ENCODE assay signal across 18 cellular contexts in the genomic region with DNA sequence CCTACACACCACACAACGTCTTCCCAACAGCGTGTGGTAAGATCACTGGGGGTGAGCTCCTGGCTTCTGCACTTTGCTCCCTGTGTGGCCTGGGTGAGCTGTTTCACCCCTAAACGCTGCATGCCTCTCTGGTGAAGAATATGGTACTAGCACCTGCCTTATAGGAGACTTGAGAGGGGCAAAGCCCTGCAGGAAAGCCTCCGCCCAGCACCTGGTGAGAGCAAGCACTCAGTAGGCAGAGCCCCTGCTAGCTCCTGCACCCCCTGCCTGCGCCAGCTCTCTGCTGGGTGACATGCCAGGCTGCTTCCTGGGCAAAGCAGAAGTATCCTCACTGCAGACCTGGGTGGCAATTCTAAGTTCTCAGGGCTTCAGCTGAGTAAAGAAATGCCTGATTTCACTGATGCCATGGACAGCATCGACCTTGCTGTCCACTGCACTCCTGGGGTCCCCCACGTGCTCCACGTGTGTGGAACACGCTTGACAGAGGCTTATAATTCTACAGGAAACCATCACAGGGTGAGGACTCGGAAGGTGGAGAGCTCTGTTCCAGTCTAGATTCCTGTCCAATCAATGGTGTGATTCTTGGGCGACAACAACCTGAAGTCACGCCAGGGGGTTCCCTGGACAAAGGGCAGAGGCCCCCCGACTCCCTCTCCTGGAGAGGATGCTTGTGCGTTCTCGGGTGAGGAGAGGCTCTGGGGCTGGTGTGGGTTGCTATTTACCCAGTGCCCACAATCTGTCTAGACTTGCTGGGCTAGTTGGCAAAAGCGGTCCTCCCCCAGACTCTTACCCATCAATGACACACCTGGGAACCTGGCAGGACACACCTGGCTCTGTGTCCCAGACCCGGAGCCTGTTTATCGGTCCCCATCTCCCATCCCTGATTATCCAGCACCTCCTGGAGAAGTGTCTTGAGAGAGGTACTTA. TPM values are rescaled to one million over a fixed set of nuclear protein-coding genes. Genes with fewer than 3 reads are reported as not detected.
DNase-seq lines count a peak whose midpoint lies in the region; ATAC-seq, FAIRE-seq and TF ChIP-seq lines count a peak whose summit lies in the region.
"Had no signal": no experiment of that assay in that cellular context is flagged by ENCODE, and none has a peak within 500 bp of the region (broad histone marks: within the 10 kb centered on the region; RNA-seq: fewer than 3 reads in every experiment).

No MANE protein-coding gene starts in this region.

- TF ChIP-seq RAD21 in HepG2 (CRISPR knock-in tag; IDR thresholded peaks at IDR 0.05): no peak

- H3K9me3 Mint-ChIP-seq in mesothelial cell of epicardium: no peaks in the 10 kb centered on the region
- no peaks in the 10 kb centered on the region for H3K9me3 Mint-ChIP-seq in activated CD4-positive, alpha-beta memory T cell treated with anti-CD3 and anti-CD28 coated beads for 36 hours
- H3K9me3 Mint-ChIP-seq: activated T-helper 2 cell treated with anti-CD3 and anti-CD28 coated beads, Interferon-gamma antibody, Interleukin-2, Interleukin-4, amounts not matched to agents 10 μg/mL and 5 μg/mL and 100 μg/mL, durations not matched to agents 14 hours and 24 hours and 36 hours; HFFc6; immature natural killer cell had no signal

- intact Hi-C loops in HepG2 (cut with micrococcal nuclease; ENCODE audit: unreplicated experiment) (no loop called here), right lobe of liver (cut with DNase I) (no loop called here)
- intact Hi-C loops in activated CD4-positive, alpha-beta memory T cell treated with anti-CD3 and anti-CD28 coated beads for 36 hours (cut with micrococcal nuclease): no loop called here

- H3K4me3 ChIP-seq in HepG2 (replicated peaks in 1 of 3; ENCODE audit: insufficient read depth in 1 of 3, low read depth in 2 of 3, low read length in 3 of 3) (no peak overlapping the region), right lobe of liver (no peak overlapping the region), tibial nerve (no peak overlapping the region)

- no peak overlapping the region for H3K4me2 ChIP-seq in HepG2 (ENCODE audit: low read depth, low read length)

- no peak for ATAC-seq in HepG2
- ATAC-seq in right lobe of liver: no peak

- CTCF ChIA-PET in HepG2 (lab: Yijun Ruan, JAX; ENCODE audit: low intra/inter-chr PET ratio, low total read pairs): no interaction called here
- CTCF ChIA-PET in activated CD4-positive, alpha-beta memory T cell treated with anti-CD3 and anti-CD28 coated beads for 36 hours (lab: Charles Lee): interaction anchor here (1.2 kb wide), 1 partner anchor 125 kb away, joined by 3 read pairs; no protein-coding TSS in a partner anchor

- no peak overlapping the region for H3K27ac ChIP-seq in HepG2 (ENCODE audit: extremely low read length, insufficient read depth, low read length)
- H3K27ac ChIP-seq in right lobe of liver: no peak overlapping the region
- H3K27ac ChIP-seq in VCaP: peak overlapping the region; percentile 97
- no peak overlapping the region for H3K27ac ChIP-seq in tibial nerve

- no peak overlapping the region for H3K9ac ChIP-seq in HepG2 (ENCODE audit: insufficient read depth, low read depth, low read length)

- no peaks in the 10 kb centered on the region for H3K27me3 Mint-ChIP-seq in mesothelial cell of epicardium (ENCODE audit: low read depth)
- H3K27me3 Mint-ChIP-seq in activated CD4-positive, alpha-beta memory T cell treated with anti-CD3 and anti-CD28 coated beads for 36 hours: peaks cover 5% of the 10 kb centered on the region

- in situ Hi-C loops in HepG2 (cut with HindIII; ENCODE audit: extremely low pct_ligation_motif_present, low pct_unique_long_range_greater_than_20kb): no loop called here

- H3K9me3 ChIP-seq in HepG2 (ENCODE audit: low read length): no peaks in the 10 kb centered on the region
- no peaks in the 10 kb centered on the region for H3K9me3 ChIP-seq in right lobe of liver
- H3K9me3 ChIP-seq in tibial nerve: peaks cover 0 to 4% (median 0%) of the 10 kb centered on the region in 4 donors

- H3K36me3 ChIP-seq in HepG2 (replicated peaks in 1 of 2; ENCODE audit: control insufficient read depth in 1 of 2, insufficient read depth in 2 of 2, low read length in 2 of 2): no peaks in the 10 kb centered on the region
- no peaks in the 10 kb centered on the region for H3K36me3 ChIP-seq in right lobe of liver
- no peaks in the 10 kb centered on the region for H3K36me3 ChIP-seq in tibial nerve

- TF ChIP-seq POLR2A in HepG2 (IDR thresholded peaks at IDR 0.05; ENCODE audit: insufficient read depth in 1 of 2, low read depth in 2 of 2, low read length in 2 of 2): no peak
- no peak for TF ChIP-seq POLR2A in right lobe of liver (IDR thresholded peaks at IDR 0.05)
- TF ChIP-seq POLR2A in tibial nerve (IDR thresholded peaks at IDR 0.05): no peak

- H3K36me3 Mint-ChIP-seq in mesothelial cell of epicardium: no peaks in the 10 kb centered on the region
- no peaks in the 10 kb centered on the region for H3K36me3 Mint-ChIP-seq in activated CD4-positive, alpha-beta memory T cell treated with anti-CD3 and anti-CD28 coated beads for 36 hours
- H3K36me3 Mint-ChIP-seq: immature natural killer cell had no signal

- no peak for TF ChIP-seq CTCF in HepG2 (CRISPR knock-in tag; IDR thresholded peaks at IDR 0.05)
- no peak for TF ChIP-seq CTCF in right lobe of liver (IDR thresholded peaks at IDR 0.05)
- no peak for TF ChIP-seq CTCF in VCaP (conservative IDR thresholded peaks at IDR 0.05)
- no peak for TF ChIP-seq CTCF in mesothelial cell of epicardium (IDR thresholded peaks at IDR 0.05; ENCODE audit: unreplicated experiment)
- no peak for TF ChIP-seq CTCF in tibial nerve (IDR thresholded peaks at IDR 0.05)

- H3K4me1 ChIP-seq in HepG2 (ENCODE audit: insufficient read depth, low read length) (peaks cover 69% of the 10 kb centered on the region), right lobe of liver (no peaks in the 10 kb centered on the region), tibial nerve (no peaks in the 10 kb centered on the region)

- 52% methylated on average over 10 of the region's 18 CpGs for whole genome bisulfite sequencing in HepG2 (ENCODE audit: low lambda C conversion rate)
- WGBS in right lobe of liver (ENCODE audit: insufficient coverage, low coverage, low lambda C conversion rate, missing lambda C conversion rate): 66% methylated on average over 10 of the region's 18 CpGs
- WGBS in tibial nerve, 2 donors: 76 to 78% methylated on average over 18 of the region's 18 CpGs

- TF ChIP-seq EP300 in HepG2 (IDR thresholded peaks at IDR 0.05; ENCODE audit: low read depth in 2 of 2, low read length in 2 of 2): no peak
- TF ChIP-seq EP300 in HepG2 (CRISPR knock-in tag; IDR thresholded peaks at IDR 0.05; ENCODE audit: borderline replicate concordance): no peak
- no peak for TF ChIP-seq EP300 in tibial nerve (IDR thresholded peaks at IDR 0.05)

- POLR2A ChIA-PET in HepG2 (lab: Yijun Ruan, JAX): no interaction called here
- POLR2A ChIA-PET in activated CD4-positive, alpha-beta memory T cell treated with anti-CD3 and anti-CD28 coated beads for 36 hours (lab: Charles Lee): no interaction called here

- no peaks in the 10 kb centered on the region for H3K79me2 ChIP-seq in HepG2 (ENCODE audit: insufficient read depth, low read length)

- H3K27me3 ChIP-seq in HepG2 (ENCODE audit: control insufficient read depth in 1 of 2, insufficient read depth in 2 of 2, low read length in 2 of 2): peaks cover 12 to 66% of the 10 kb centered on the region in 2 experiments
- H3K27me3 ChIP-seq in right lobe of liver: no peaks in the 10 kb centered on the region
- H3K27me3 ChIP-seq in tibial nerve: no peaks in the 10 kb centered on the region

- peak overlapping the region; percentile 94 for H3K27ac Mint-ChIP-seq in mesothelial cell of epicardium
- H3K27ac Mint-ChIP-seq in activated CD4-positive, alpha-beta memory T cell treated with anti-CD3 and anti-CD28 coated beads for 36 hours: no peak overlapping the region
- H3K27ac Mint-ChIP-seq: activated T-helper 2 cell treated with anti-CD3 and anti-CD28 coated beads, Interferon-gamma antibody, Interleukin-2, Interleukin-4, amounts not matched to agents 10 μg/mL and 5 μg/mL and 100 μg/mL, durations not matched to agents 14 hours and 24 hours and 36 hours; HFFc6; immature natural killer cell had no signal

- FAIRE-seq in HepG2 (lab: Jason Lieb, UNC): no peak
- FAIRE-seq: colon, endothelial cell of umbilical vein had no signal

- no TSS peak for BruUV-seq in HepG2 (replicated peaks; lab: Mats Ljungman, UMichigan)

- no peaks in the 10 kb centered on the region for H4K20me1 ChIP-seq in HepG2 (ENCODE audit: insufficient read depth, low read length)

- H2AFZ ChIP-seq in HepG2 (ENCODE audit: low read length): no peak overlapping the region

- H3K4me1 Mint-ChIP-seq in mesothelial cell of epicardium: peaks cover 69% of the 10 kb centered on the region
- H3K4me1 Mint-ChIP-seq in activated CD4-positive, alpha-beta memory T cell treated with anti-CD3 and anti-CD28 coated beads for 36 hours (ENCODE audit: low read depth): no peaks in the 10 kb centered on the region
- H3K4me1 Mint-ChIP-seq: immature natural killer cell had no signal

- no peak for DNase-seq in HepG2 (ENCODE audit: low spot score)
- DNase-seq in right lobe of liver: no peak
- DNase-seq in mesothelial cell of epicardium (ENCODE audit: low spot score in 2 of 2, unreplicated experiment in 2 of 2): no peak
- no peak for DNase-seq in NCI-H2227 (lab: John Stamatoyannopoulos, UW; ENCODE audit: unreplicated experiment)
- DNase-seq in activated CD4-positive, alpha-beta memory T cell treated with anti-CD3 and anti-CD28 coated beads for 36 hours: no peak
- DNase-seq in HuH-7.5 (ENCODE audit: low spot score): no peak
- DNase-seq in tibial nerve (ENCODE audit: low spot score in 2 of 2): no peak
- DNase-seq: activated CD4-positive, alpha-beta T cell treated with anti-CD3 and anti-CD28 coated beads, Interleukin-2, amount 50 U/mL, for 48 hours; HFFc6; immature natural killer cell; midbrain; NCI-H446; nucleus accumbens had no signal

- no peak overlapping the region for H3K4me3 Mint-ChIP-seq in mesothelial cell of epicardium
- no peak overlapping the region for H3K4me3 Mint-ChIP-seq in activated CD4-positive, alpha-beta memory T cell treated with anti-CD3 and anti-CD28 coated beads for 36 hours
- H3K4me3 Mint-ChIP-seq: HFFc6, immature natural killer cell had no signal

RNA-seq across cellular contexts. Expression of gene CALML5, which starts 5.0 kb away (rescaled TPM):
- total RNA-seq in HepG2 (2016; rRNA removed; fragmentation: Illumina TruSeq; extraction: Trizol) (not detected in 2 replicates), right lobe of liver (not detected), mesothelial cell of epicardium (0.42 TPM in 1 of 3 replicates, not detected in the others), tibial nerve (not detected)
- total RNA-seq in HepG2 (2016; cell fraction: cytosol; rRNA removed; fragmentation: Illumina TruSeq; extraction: Trizol; ENCODE audit: low read depth): not detected in 2 replicates
- total RNA-seq in HepG2 (2016; cell fraction: insoluble cytoplasmic fraction; rRNA removed; fragmentation: Illumina TruSeq; extraction: Trizol): not detected in 2 replicates
- total RNA-seq in HepG2 (2016; cell fraction: membrane; rRNA removed; fragmentation: Illumina TruSeq; extraction: Trizol): not detected in 2 replicates
- not detected in 2 replicates for total RNA-seq in HepG2 (2016; cell fraction: nucleus; rRNA removed; fragmentation: Illumina TruSeq; extraction: Trizol)
- polyA plus RNA-seq in HepG2 (2011; rRNA removed): not detected in 2 replicates
- not detected in 2 replicates for polyA plus RNA-seq in HepG2 (2011; cell fraction: cytosol; rRNA removed)
- not detected in 2 replicates for polyA plus RNA-seq in HepG2 (2011; cell fraction: nucleus; rRNA removed)
- polyA plus RNA-seq in HepG2 (2012): not detected in 2 replicates
- not detected in 2 replicates for polyA plus RNA-seq in HepG2 (2016; cell fraction: cytosol; fragmentation: Illumina TruSeq; extraction: Trizol; ENCODE audit: low read depth)
- not detected in 2 replicates for polyA plus RNA-seq in HepG2 (2016; cell fraction: insoluble cytoplasmic fraction; fragmentation: Illumina TruSeq; extraction: Trizol; ENCODE audit: low read depth)
- not detected in 2 replicates for polyA plus RNA-seq in HepG2 (2016; cell fraction: membrane; fragmentation: Illumina TruSeq; extraction: Trizol; ENCODE audit: low read depth)
- polyA plus RNA-seq in HepG2 (2016; cell fraction: nucleus; fragmentation: Illumina TruSeq; extraction: Trizol; ENCODE audit: insufficient read depth, low read depth): not detected in 2 replicates
- not detected in 2 replicates for polyA minus RNA-seq in HepG2 (2011; rRNA and poly(A)+ RNA removed; ENCODE audit: low replicate concordance)
- not detected in 2 replicates for polyA minus RNA-seq in HepG2 (2011; cell fraction: cytosol; rRNA and poly(A)+ RNA removed)
- polyA minus RNA-seq in HepG2 (2011; cell fraction: nucleus; rRNA and poly(A)+ RNA removed): not detected in 2 replicates
- not detected for total RNA-seq in activated CD4-positive, alpha-beta memory T cell treated with anti-CD3 and anti-CD28 coated beads for 36 hours
- total RNA-seq: activated T-helper 2 cell treated with anti-CD3 and anti-CD28 coated beads, Interferon-gamma antibody, Interleukin-2, Interleukin-4, amounts not matched to agents 10 μg/mL and 5 μg/mL and 100 μg/mL, durations not matched to agents 14 hours and 24 hours and 36 hours; endothelial cell of umbilical vein; HFFc6; SK-MEL-5 had no signal
- polyA plus RNA-seq: endothelial cell of umbilical vein, immature natural killer cell had no signal

RNA-seq across cellular contexts. Expression of gene CALML3, which starts 20.4 kb away (rescaled TPM):
- total RNA-seq in HepG2 (2016; rRNA removed; fragmentation: Illumina TruSeq; extraction: Trizol) (not detected in 2 replicates), right lobe of liver (under 1 TPM in 1 of 6 experiments, not detected in 5; 0.22 TPM), mesothelial cell of epicardium (0.07 TPM in 1 of 3 replicates, not detected in the others), tibial nerve (not detected)
- total RNA-seq in HepG2 (2016; cell fraction: cytosol; rRNA removed; fragmentation: Illumina TruSeq; extraction: Trizol; ENCODE audit: low read depth): not detected in 2 replicates
- not detected in 2 replicates for total RNA-seq in HepG2 (2016; cell fraction: insoluble cytoplasmic fraction; rRNA removed; fragmentation: Illumina TruSeq; extraction: Trizol)
- total RNA-seq in HepG2 (2016; cell fraction: membrane; rRNA removed; fragmentation: Illumina TruSeq; extraction: Trizol): not detected in 2 replicates
- total RNA-seq in HepG2 (2016; cell fraction: nucleus; rRNA removed; fragmentation: Illumina TruSeq; extraction: Trizol): not detected in 2 replicates
- not detected in 2 replicates for polyA plus RNA-seq in HepG2 (2011; rRNA removed)
- polyA plus RNA-seq in HepG2 (2011; cell fraction: cytosol; rRNA removed): not detected in 2 replicates
- not detected in 2 replicates for polyA plus RNA-seq in HepG2 (2011; cell fraction: nucleus; rRNA removed)
- not detected in 2 replicates for polyA plus RNA-seq in HepG2 (2012)
- polyA plus RNA-seq in HepG2 (2016; cell fraction: cytosol; fragmentation: Illumina TruSeq; extraction: Trizol; ENCODE audit: low read depth): not detected in 2 replicates
- not detected in 2 replicates for polyA plus RNA-seq in HepG2 (2016; cell fraction: insoluble cytoplasmic fraction; fragmentation: Illumina TruSeq; extraction: Trizol; ENCODE audit: low read depth)
- polyA plus RNA-seq in HepG2 (2016; cell fraction: membrane; fragmentation: Illumina TruSeq; extraction: Trizol; ENCODE audit: low read depth): not detected in 2 replicates
- polyA plus RNA-seq in HepG2 (2016; cell fraction: nucleus; fragmentation: Illumina TruSeq; extraction: Trizol; ENCODE audit: insufficient read depth, low read depth): not detected in 2 replicates
- not detected in 2 replicates for polyA minus RNA-seq in HepG2 (2011; rRNA and poly(A)+ RNA removed; ENCODE audit: low replicate concordance)
- not detected in 2 replicates for polyA minus RNA-seq in HepG2 (2011; cell fraction: cytosol; rRNA and poly(A)+ RNA removed)
- polyA minus RNA-seq in HepG2 (2011; cell fraction: nucleus; rRNA and poly(A)+ RNA removed): not detected in 2 replicates
- total RNA-seq in activated CD4-positive, alpha-beta memory T cell treated with anti-CD3 and anti-CD28 coated beads for 36 hours: not detected
- total RNA-seq: activated T-helper 2 cell treated with anti-CD3 and anti-CD28 coated beads, Interferon-gamma antibody, Interleukin-2, Interleukin-4, amounts not matched to agents 10 μg/mL and 5 μg/mL and 100 μg/mL, durations not matched to agents 14 hours and 24 hours and 36 hours; endothelial cell of umbilical vein; HFFc6; SK-MEL-5 had no signal
- polyA plus RNA-seq: endothelial cell of umbilical vein, immature natural killer cell had no signal
